In the genomic region with DNA sequence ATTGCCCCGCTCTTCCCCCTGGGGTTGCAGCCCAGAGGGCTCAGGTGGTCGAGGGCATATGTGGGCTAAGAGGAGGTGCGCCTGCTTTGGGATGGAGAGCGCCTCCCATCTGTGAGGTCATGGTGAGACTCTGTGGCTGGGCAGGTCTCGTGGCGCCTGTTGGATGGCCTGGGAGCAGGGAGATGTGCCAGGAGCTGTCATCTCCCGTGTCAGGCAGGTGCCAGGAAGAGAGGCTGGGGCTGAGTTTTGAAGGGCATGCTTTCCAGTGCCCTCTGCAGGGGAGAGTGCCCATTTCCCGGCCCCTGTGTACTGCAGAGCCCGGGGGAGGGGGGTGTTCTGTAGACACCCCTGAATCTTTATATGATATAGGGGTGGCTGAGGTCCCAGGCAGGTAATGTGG, we compare ENCODE assay signal across 1 cellular context.
TF ChIP-seq lines count a peak whose summit lies in the region.

No MANE protein-coding gene starts in this region.

TF ChIP-seq in HEK293, 187 proteins besides CTCF, POLR2A, EP300 and RAD21:
- TF ChIP-seq ZNF596 (tag by site-specific recombination; IDR thresholded peaks at IDR 0.05) (no peak), ZNF510 (tag by site-specific recombination; IDR thresholded peaks at IDR 0.05; ENCODE audit: insufficient replicate concordance) (no peak), ZBTB8A (tag by site-specific recombination; IDR thresholded peaks at IDR 0.05) (peak; percentile 47; the same call in 1 of the 2 replicates), ZNF785 (tag by site-specific recombination; IDR thresholded peaks at IDR 0.05) (no peak), ZNF654 (tag by site-specific recombination; IDR thresholded peaks at IDR 0.05; ENCODE audit: low read depth) (no peak), ZNF449 (tag by site-specific recombination; IDR thresholded peaks at IDR 0.05) (no peak), SALL2 (tag by site-specific recombination; IDR thresholded peaks at IDR 0.05; ENCODE audit: borderline replicate concordance) (no peak), GLI4 (tag by site-specific recombination; IDR thresholded peaks at IDR 0.05) (no peak), ZNF701 (tag by site-specific recombination; IDR thresholded peaks at IDR 0.05) (no peak), SETDB1 (IDR thresholded peaks at IDR 0.05; ENCODE audit: insufficient read length, low read length) (no peak), ZNF626 (tag by site-specific recombination; IDR thresholded peaks at IDR 0.05) (no peak), ZNF146 (tag by site-specific recombination; IDR thresholded peaks at IDR 0.05) (no peak), ZNF354C (tag by site-specific recombination; IDR thresholded peaks at IDR 0.05; ENCODE audit: borderline replicate concordance, low read depth) (no peak)
- TF ChIP-seq, protein P1, sequence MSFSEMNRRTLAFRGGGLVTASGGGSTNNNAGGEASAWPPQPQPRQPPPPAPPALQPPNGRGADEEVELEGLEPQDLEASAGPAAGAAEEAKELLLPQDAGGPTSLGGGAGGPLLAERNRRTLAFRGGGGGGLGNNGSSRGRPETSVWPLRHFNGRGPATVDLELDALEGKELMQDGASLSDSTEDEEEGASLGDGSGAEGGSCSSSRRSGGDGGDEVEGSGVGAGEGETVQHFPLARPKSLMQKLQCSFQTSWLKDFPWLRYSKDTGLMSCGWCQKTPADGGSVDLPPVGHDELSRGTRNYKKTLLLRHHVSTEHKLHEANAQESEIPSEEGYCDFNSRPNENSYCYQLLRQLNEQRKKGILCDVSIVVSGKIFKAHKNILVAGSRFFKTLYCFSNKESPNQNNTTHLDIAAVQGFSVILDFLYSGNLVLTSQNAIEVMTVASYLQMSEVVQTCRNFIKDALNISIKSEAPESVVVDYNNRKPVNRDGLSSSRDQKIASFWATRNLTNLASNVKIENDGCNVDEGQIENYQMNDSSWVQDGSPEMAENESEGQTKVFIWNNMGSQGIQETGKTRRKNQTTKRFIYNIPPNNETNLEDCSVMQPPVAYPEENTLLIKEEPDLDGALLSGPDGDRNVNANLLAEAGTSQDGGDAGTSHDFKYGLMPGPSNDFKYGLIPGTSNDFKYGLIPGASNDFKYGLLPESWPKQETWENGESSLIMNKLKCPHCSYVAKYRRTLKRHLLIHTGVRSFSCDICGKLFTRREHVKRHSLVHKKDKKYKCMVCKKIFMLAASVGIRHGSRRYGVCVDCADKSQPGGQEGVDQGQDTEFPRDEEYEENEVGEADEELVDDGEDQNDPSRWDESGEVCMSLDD (tag by site-specific recombination; IDR thresholded peaks at IDR 0.05) = peak; percentile 19; the same call in 1 of the 2 replicates
- TF ChIP-seq, protein P2, sequence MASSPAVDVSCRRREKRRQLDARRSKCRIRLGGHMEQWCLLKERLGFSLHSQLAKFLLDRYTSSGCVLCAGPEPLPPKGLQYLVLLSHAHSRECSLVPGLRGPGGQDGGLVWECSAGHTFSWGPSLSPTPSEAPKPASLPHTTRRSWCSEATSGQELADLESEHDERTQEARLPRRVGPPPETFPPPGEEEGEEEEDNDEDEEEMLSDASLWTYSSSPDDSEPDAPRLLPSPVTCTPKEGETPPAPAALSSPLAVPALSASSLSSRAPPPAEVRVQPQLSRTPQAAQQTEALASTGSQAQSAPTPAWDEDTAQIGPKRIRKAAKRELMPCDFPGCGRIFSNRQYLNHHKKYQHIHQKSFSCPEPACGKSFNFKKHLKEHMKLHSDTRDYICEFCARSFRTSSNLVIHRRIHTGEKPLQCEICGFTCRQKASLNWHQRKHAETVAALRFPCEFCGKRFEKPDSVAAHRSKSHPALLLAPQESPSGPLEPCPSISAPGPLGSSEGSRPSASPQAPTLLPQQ (tag by site-specific recombination; IDR thresholded peaks at IDR 0.05) = no peak
- TF ChIP-seq, protein P3, sequence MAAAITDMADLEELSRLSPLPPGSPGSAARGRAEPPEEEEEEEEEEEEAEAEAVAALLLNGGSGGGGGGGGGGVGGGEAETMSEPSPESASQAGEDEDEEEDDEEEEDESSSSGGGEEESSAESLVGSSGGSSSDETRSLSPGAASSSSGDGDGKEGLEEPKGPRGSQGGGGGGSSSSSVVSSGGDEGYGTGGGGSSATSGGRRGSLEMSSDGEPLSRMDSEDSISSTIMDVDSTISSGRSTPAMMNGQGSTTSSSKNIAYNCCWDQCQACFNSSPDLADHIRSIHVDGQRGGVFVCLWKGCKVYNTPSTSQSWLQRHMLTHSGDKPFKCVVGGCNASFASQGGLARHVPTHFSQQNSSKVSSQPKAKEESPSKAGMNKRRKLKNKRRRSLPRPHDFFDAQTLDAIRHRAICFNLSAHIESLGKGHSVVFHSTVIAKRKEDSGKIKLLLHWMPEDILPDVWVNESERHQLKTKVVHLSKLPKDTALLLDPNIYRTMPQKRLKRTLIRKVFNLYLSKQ (tag by site-specific recombination; IDR thresholded peaks at IDR 0.05; ENCODE audit: borderline replicate concordance) = no peak
